Comparison of ENCODE assay signal across 8 cellular contexts in the genomic region with DNA sequence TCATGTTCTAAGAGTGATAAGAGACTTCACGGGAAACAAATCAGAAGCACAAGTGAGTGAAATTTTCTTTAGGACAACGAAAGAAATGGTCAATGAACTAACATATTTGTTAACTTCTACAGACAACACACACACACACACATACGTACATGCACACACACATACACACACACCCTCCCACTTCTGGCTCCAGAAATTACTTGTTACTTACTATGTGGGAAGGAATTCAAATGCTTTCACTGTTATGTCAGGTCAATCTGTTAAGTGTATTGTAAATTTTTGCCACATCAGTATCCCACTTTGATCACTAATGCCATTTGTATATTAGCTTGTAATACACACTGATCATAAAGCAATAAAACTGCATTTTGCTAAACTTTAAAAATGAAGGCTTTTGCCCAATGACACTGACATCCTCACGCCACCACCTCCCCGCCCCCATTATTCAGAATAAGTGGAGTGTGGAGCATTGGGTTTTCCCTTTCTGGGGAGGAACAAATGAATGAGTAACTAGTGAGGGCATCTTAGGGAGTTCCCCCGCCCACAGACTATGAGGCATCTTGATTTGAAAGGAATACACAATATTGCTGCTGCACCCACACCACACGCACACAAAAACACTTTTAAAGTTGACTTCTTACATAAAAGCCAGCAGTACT.
A peak's percentile ranks its signal among the peaks of the same experiment; 100 is the strongest.
DNase-seq lines count a peak whose midpoint lies in the region; ATAC-seq and TF ChIP-seq lines count a peak whose summit lies in the region.

No MANE protein-coding gene starts in this region.

- ATAC-seq in GM21576 (IDR thresholded peaks at IDR 0.05; ENCODE audit: unreplicated experiment), result peak; percentile 54

- in situ Hi-C loops in ACHN (cut with HindIII; ENCODE audit: low pct_ligation_motif_present, low pct_unique_long_range_greater_than_20kb, low sequenced_read_pairs), result no loop called here
- in situ Hi-C loops in astrocyte of the spinal cord (cut with HindIII; ENCODE audit: low sequenced_read_pairs), result no loop called here
- in situ Hi-C loops in G401 (cut with HindIII; ENCODE audit: low sequenced_read_pairs), result no loop called here

- no peak for TF ChIP-seq CTCF in astrocyte of the spinal cord (IDR thresholded peaks at IDR 0.05; ENCODE audit: low read depth, low read length)

- DNase-seq in ACHN (peak; percentile 83), T-helper 1 cell (peak; percentile 17 to 61 (median 28)), astrocyte of the spinal cord (ENCODE audit: low read depth, low spot score) (peak; percentile 50), NOMO-1 treated with DMSO at 0.1 percent for 48 hours (lab: John Stamatoyannopoulos, UW; ENCODE audit: unreplicated experiment) (no peak), cerebellum (ENCODE audit: low spot score) (no peak), G401 (ENCODE audit: low spot score) (no peak)
- DNase-seq in stimulated activated CD4-positive, alpha-beta T cell treated with anti-CD3 and anti-CD28 coated beads, Interleukin-4, amount 100 ng/mL, for 1 hour, result peak; percentile 88

- no peak overlapping the region for H3K4me3 ChIP-seq in astrocyte of the spinal cord (ENCODE audit: low read depth, low read length)

Comparison
In these comparisons a context has a peak if more than half of its experiments do, and no peak if none do; other contexts are left out.
1. DNase-seq: peak in ACHN (single experiment), T-helper 1 cell (5 of 5), astrocyte of the spinal cord (single experiment) and stimulated activated CD4-positive, alpha-beta T cell treated with anti-CD3 and anti-CD28 coated beads, Interleukin-4, amount 100 ng/mL, for 1 hour (single experiment); none in NOMO-1 treated with DMSO at 0.1 percent for 48 hours (single experiment), cerebellum (single experiment) and G401 (single experiment).